ENCODE assay signal across 10 cellular contexts in genomic region chr2:165791811-165792454, GRCh38. TPM values are rescaled to one million over a fixed set of nuclear protein-coding genes. Genes with fewer than 3 reads are reported as not detected.
DNase-seq lines count a peak whose midpoint lies in the region; ATAC-seq and TF ChIP-seq lines count a peak whose summit lies in the region.
"Had no signal": no experiment of that assay in that cellular context is flagged by ENCODE, and none has a peak within 500 bp of the region (broad histone marks: within the 10 kb centered on the region; RNA-seq: fewer than 3 reads in every experiment).

No MANE protein-coding gene starts in this region.

- TF ChIP-seq CTCF in left ventricle myocardium inferior (IDR thresholded peaks at IDR 0.05; ENCODE audit: borderline replicate concordance) = no peak

- peaks cover 56% of the 10 kb centered on the region for H3K4me1 ChIP-seq in HUES64 (ENCODE audit: insufficient read depth, low read length)
- peaks cover 19% of the 10 kb centered on the region for H3K4me1 ChIP-seq in left ventricle myocardium inferior

- H3K27ac ChIP-seq in HUES64 (ENCODE audit: low read depth, low read length) (no peak overlapping the region), left ventricle myocardium inferior (replicated peaks) (no peak overlapping the region)

- peaks cover 54% of the 10 kb centered on the region for H3K4me1 Mint-ChIP-seq in central memory CD8-positive, alpha-beta T cell

- H3K27me3 Mint-ChIP-seq in central memory CD8-positive, alpha-beta T cell = no peaks in the 10 kb centered on the region

- ATAC-seq in central memory CD8-positive, alpha-beta T cell (replicated peaks; ENCODE audit: extremely low read depth, poor library complexity, severe bottlenecking) = no peak

- H3K9me3 Mint-ChIP-seq in central memory CD8-positive, alpha-beta T cell = no peaks in the 10 kb centered on the region
- H3K9me3 Mint-ChIP-seq: activated naive CD4-positive, alpha-beta T cell treated with anti-CD3 and anti-CD28 coated beads, Interleukin-2, amount 50 U/mL, for 24 hours had no signal

- peaks cover 6% of the 10 kb centered on the region for H3K36me3 Mint-ChIP-seq in central memory CD8-positive, alpha-beta T cell (ENCODE audit: insufficient read depth)
- H3K36me3 Mint-ChIP-seq: activated naive CD4-positive, alpha-beta T cell treated with anti-CD3 and anti-CD28 coated beads, Interleukin-2, amount 50 U/mL, for 24 hours had no signal

- DNase-seq in Daoy (ENCODE audit: low read depth) (peak; percentile 74), myocyte (ENCODE audit: low read depth) (peak; percentile 7), NCI-H345 (lab: John Stamatoyannopoulos, UW) (no peak), 8988T (no peak), NCI-H187 treated with DMSO at 0.1 percent for 48 hours (lab: John Stamatoyannopoulos, UW) (no peak), left ventricle myocardium inferior (no peak)
- no peak for DNase-seq in central memory CD8-positive, alpha-beta T cell (ENCODE audit: low spot score in 2 of 2)
- DNase-seq: DMS153 had no signal

- peak overlapping the region; percentile 31 for H3K4me3 Mint-ChIP-seq in central memory CD8-positive, alpha-beta T cell

- H3K27me3 ChIP-seq in HUES64 (ENCODE audit: insufficient read depth, low read length) (peaks cover 43% of the 10 kb centered on the region), left ventricle myocardium inferior (ENCODE audit: low read depth) (peaks cover 60% of the 10 kb centered on the region)

- H3K9ac ChIP-seq in HUES64 (ENCODE audit: low read depth, low read length) = no peak overlapping the region

- peak overlapping the region; percentile 36 for H3K27ac Mint-ChIP-seq in central memory CD8-positive, alpha-beta T cell (ENCODE audit: low read depth)
- H3K27ac Mint-ChIP-seq: activated naive CD4-positive, alpha-beta T cell treated with anti-CD3 and anti-CD28 coated beads, Interleukin-2, amount 50 U/mL, for 24 hours had no signal

- no peaks in the 10 kb centered on the region for H3K9me3 ChIP-seq in HUES64 (ENCODE audit: insufficient read depth, low read depth, low read length)
- no peaks in the 10 kb centered on the region for H3K9me3 ChIP-seq in left ventricle myocardium inferior (replicated peaks)

- intact Hi-C loops in left ventricle myocardium inferior (cut with micrococcal nuclease) = no loop called here

- no peaks in the 10 kb centered on the region for H3K36me3 ChIP-seq in HUES64 (ENCODE audit: insufficient read depth, low read length)
- no peaks in the 10 kb centered on the region for H3K36me3 ChIP-seq in left ventricle myocardium inferior

- H3K4me3 ChIP-seq in HUES64 (ENCODE audit: low read length) (peak overlapping the region; percentile 77), left ventricle myocardium inferior (no peak overlapping the region)

- 66% methylated on average over 2 of the region's 2 CpGs for WGBS in HUES64

RNA-seq across cellular contexts. Expression of gene GALNT3, which starts 2.1 kb away (rescaled TPM):
- total RNA-seq in Daoy (2014; rRNA removed; shearing (Covaris generic)) = 4.7 and 9.3 TPM in 2 replicates
- 1.9 TPM for polyA plus RNA-seq in HUES64 (2013, experiment 1 of 2)
- 3.1 TPM for polyA plus RNA-seq in HUES64 (2013, experiment 2 of 2)
- total RNA-seq in myocyte = 0.16 and 0.37 TPM in 2 replicates
- 0.47 TPM for polyA plus RNA-seq in myocyte (2012)
- 0.08 TPM for total RNA-seq in left ventricle myocardium inferior

Comparison
In these comparisons a context has a peak if more than half of its experiments do, and no peak if none do; other contexts are left out.
1. DNase-seq: peak in Daoy (single experiment) and myocyte (single experiment); none in central memory CD8-positive, alpha-beta T cell (0 of 2), NCI-H345 (single experiment), 8988T (single experiment), NCI-H187 treated with DMSO at 0.1 percent for 48 hours (single experiment) and left ventricle myocardium inferior (single experiment).